ENCODE assay signal across 16 cellular contexts in the genomic region with DNA sequence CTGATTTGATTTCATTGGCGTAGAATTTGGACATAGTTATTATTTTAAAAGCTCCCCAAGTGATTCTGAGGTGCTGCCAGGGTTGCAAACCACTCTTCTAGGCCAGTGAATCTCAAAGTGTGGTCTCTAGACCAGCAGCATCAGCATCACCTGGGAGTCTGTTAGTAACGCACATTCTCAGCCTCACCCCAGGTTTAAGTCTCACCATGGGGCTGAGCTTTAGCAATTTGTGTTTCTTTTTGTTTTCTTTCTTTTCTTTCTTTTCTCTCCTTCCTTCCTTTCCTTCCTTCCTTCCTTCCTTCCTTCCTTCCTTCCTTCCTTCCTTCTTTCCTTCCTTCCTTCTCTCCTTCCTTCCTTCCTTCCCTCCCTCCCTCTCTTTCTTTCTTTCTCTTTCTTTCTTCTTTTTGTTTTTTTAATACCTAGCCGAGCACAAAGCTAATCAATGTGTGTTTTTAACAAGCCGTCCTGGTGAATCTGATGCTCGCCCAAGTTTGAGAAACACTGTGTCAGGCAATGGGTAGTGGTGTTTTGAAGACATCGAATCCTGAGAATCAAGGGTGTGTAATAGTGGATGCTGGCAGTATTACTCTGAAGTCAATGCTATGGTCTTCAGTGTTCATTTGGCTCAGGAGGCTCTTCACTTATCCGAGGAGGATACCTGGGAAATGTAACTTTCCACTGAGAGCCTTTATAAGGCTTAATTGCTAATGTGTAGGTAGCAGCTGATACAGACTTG.
A peak's percentile ranks its signal among the peaks of the same experiment; 100 is the strongest.
DNase-seq lines count a peak whose midpoint lies in the region; ATAC-seq and TF ChIP-seq lines count a peak whose summit lies in the region.
"Had no signal": no experiment of that assay in that cellular context is flagged by ENCODE, and none has a peak within 500 bp of the region (broad histone marks: within the 10 kb centered on the region; RNA-seq: fewer than 3 reads in every experiment).

No MANE protein-coding gene starts in this region.

- no peak overlapping the region for H3K4me3 ChIP-seq in SJSA1
- no peak overlapping the region for H3K4me3 ChIP-seq in esophagus (ENCODE audit: low read depth in 1 of 2, low read length in 2 of 2)
- H3K4me3 ChIP-seq in upper lobe of right lung = no peak overlapping the region
- no peak overlapping the region for H3K4me3 ChIP-seq in left ventricle myocardium inferior
- H3K4me3 ChIP-seq: adrenal gland, colonic mucosa, pancreas had no signal

- 62 to 80% methylated on average over 7 of the region's 7 CpGs for WGBS in esophagus, 2 donors

- TF ChIP-seq CTCF in CD14-positive monocyte (IDR thresholded peaks at IDR 0.05) = no peak
- TF ChIP-seq CTCF in osteocyte (IDR thresholded peaks at IDR 0.05) = no peak
- no peak for TF ChIP-seq CTCF in upper lobe of right lung (IDR thresholded peaks at IDR 0.05)
- TF ChIP-seq CTCF in left ventricle myocardium inferior (IDR thresholded peaks at IDR 0.05; ENCODE audit: borderline replicate concordance) = no peak

- H3K36me3 Mint-ChIP-seq in CD14-positive monocyte = peaks cover 1 to 8% of the 10 kb centered on the region in 2 donors
- H3K36me3 Mint-ChIP-seq in osteocyte (ENCODE audit: unreplicated experiment) = no peaks in the 10 kb centered on the region

- ATAC-seq in upper lobe of right lung = no peak
- ATAC-seq: activated T-cell treated with anti-CD3 and anti-CD28 coated beads, Interleukin-2, amount 50 U/mL, for 4 hours had no signal

- no peaks in the 10 kb centered on the region for H3K27me3 Mint-ChIP-seq in CD14-positive monocyte (ENCODE audit: low read depth in 3 of 3)
- no peaks in the 10 kb centered on the region for H3K27me3 Mint-ChIP-seq in osteocyte (ENCODE audit: unreplicated experiment)
- H3K27me3 Mint-ChIP-seq: B cell had no signal

- no peaks in the 10 kb centered on the region for H3K9me3 ChIP-seq in SJSA1 (replicated peaks)
- H3K9me3 ChIP-seq in esophagus (ENCODE audit: control insufficient read depth in 2 of 2, insufficient read depth in 1 of 2, low read depth in 1 of 2, low read length in 1 of 2) = no peaks in the 10 kb centered on the region
- no peaks in the 10 kb centered on the region for H3K9me3 ChIP-seq in upper lobe of right lung
- no peaks in the 10 kb centered on the region for H3K9me3 ChIP-seq in left ventricle myocardium inferior (replicated peaks)
- H3K9me3 ChIP-seq: adrenal gland, colonic mucosa, pancreas had no signal

- H3K4me3 Mint-ChIP-seq in CD14-positive monocyte = peak overlapping the region in 1 of 2 donors; percentile 28
- H3K4me3 Mint-ChIP-seq in osteocyte (ENCODE audit: unreplicated experiment) = no peak overlapping the region
- H3K4me3 Mint-ChIP-seq: activated T-cell treated with anti-CD3 and anti-CD28 coated beads, Interleukin-2, amount 50 U/mL, for 4 hours; B cell had no signal

- no peaks in the 10 kb centered on the region for H3K36me3 ChIP-seq in SJSA1
- H3K36me3 ChIP-seq in esophagus (ENCODE audit: control insufficient read depth in 2 of 2, insufficient read depth in 2 of 2, low read length in 1 of 2) = no peaks in the 10 kb centered on the region
- no peaks in the 10 kb centered on the region for H3K36me3 ChIP-seq in upper lobe of right lung
- H3K36me3 ChIP-seq in left ventricle myocardium inferior = no peaks in the 10 kb centered on the region
- H3K36me3 ChIP-seq: adrenal gland, colonic mucosa, pancreas had no signal

- H3K9me3 Mint-ChIP-seq in CD14-positive monocyte = no peaks in the 10 kb centered on the region
- H3K9me3 Mint-ChIP-seq in osteocyte (ENCODE audit: unreplicated experiment) = no peaks in the 10 kb centered on the region
- H3K9me3 Mint-ChIP-seq: activated T-cell treated with anti-CD3 and anti-CD28 coated beads, Interleukin-2, amount 50 U/mL, for 4 hours had no signal

- DNase-seq in CD14-positive monocyte (ENCODE audit: low spot score) (no peak), SJSA1 (ENCODE audit: low read depth in 1 of 2, low spot score in 2 of 2) (no peak), osteocyte (ENCODE audit: extremely low spot score, unreplicated experiment) (no peak), upper lobe of right lung (no peak), 8988T (no peak), left ventricle myocardium inferior (no peak)
- no peak for DNase-seq in stimulated activated CD4-positive, alpha-beta T cell treated with anti-CD3 and anti-CD28 coated beads, Interleukin-4, amount 100 ng/mL, for 1 hour
- DNase-seq: activated CD4-positive, alpha-beta T cell treated with anti-CD3 and anti-CD28 coated beads for 1 hour; activated T-cell treated with anti-CD3 and anti-CD28 coated beads, Interleukin-2, amount 50 U/mL, for 4 hours; adrenal gland; colonic mucosa; DMS79 treated with DMSO at 0.1 percent for 48 hours; NCI-H345; pancreas had no signal

- H3K4me1 Mint-ChIP-seq in CD14-positive monocyte (peaks cover 32% of the 10 kb centered on the region), osteocyte (ENCODE audit: unreplicated experiment) (peaks cover 41% of the 10 kb centered on the region)

- peaks cover 21% of the 10 kb centered on the region for H3K4me1 ChIP-seq in SJSA1 (replicated peaks)
- H3K4me1 ChIP-seq in esophagus (ENCODE audit: control insufficient read depth in 2 of 2, insufficient read depth in 2 of 2, low read length in 1 of 2) = no peaks in the 10 kb centered on the region
- H3K4me1 ChIP-seq in upper lobe of right lung = peaks cover 6% of the 10 kb centered on the region
- peaks cover 3% of the 10 kb centered on the region for H3K4me1 ChIP-seq in left ventricle myocardium inferior
- H3K4me1 ChIP-seq: adrenal gland had no signal

- intact Hi-C loops in CD14-positive monocyte (cut with micrococcal nuclease) = no loop called here
- intact Hi-C loops in upper lobe of right lung (cut with DNase I) = no loop called here
- intact Hi-C loops in left ventricle myocardium inferior (cut with micrococcal nuclease) = no loop called here

- peak overlapping the region; percentile 57 for H3K27ac ChIP-seq in SJSA1
- peak overlapping the region; percentile 53 to 60 for H3K27ac ChIP-seq in esophagus (ENCODE audit: low read depth in 2 of 2, low read length in 1 of 2)
- H3K27ac ChIP-seq in upper lobe of right lung = no peak overlapping the region
- no peak overlapping the region for H3K27ac ChIP-seq in left ventricle myocardium inferior (replicated peaks)
- H3K27ac ChIP-seq: colonic mucosa had no signal

- H3K27ac Mint-ChIP-seq in CD14-positive monocyte (peak overlapping the region in 4 of 7 donors; percentile 46 to 79 (median 59)), osteocyte (ENCODE audit: unreplicated experiment) (peak overlapping the region; percentile 95)
- H3K27ac Mint-ChIP-seq: B cell had no signal

- no peaks in the 10 kb centered on the region for H3K27me3 ChIP-seq in SJSA1 (replicated peaks)
- no peaks in the 10 kb centered on the region for H3K27me3 ChIP-seq in esophagus (ENCODE audit: control insufficient read depth in 1 of 2, insufficient read depth in 2 of 2, low read length in 2 of 2)
- no peaks in the 10 kb centered on the region for H3K27me3 ChIP-seq in upper lobe of right lung
- no peaks in the 10 kb centered on the region for H3K27me3 ChIP-seq in left ventricle myocardium inferior (ENCODE audit: low read depth)
- H3K27me3 ChIP-seq: adrenal gland, colonic mucosa, pancreas had no signal

Comparison
In these comparisons a context has a peak if more than half of its experiments do, and no peak if none do; other contexts are left out.
1. H3K27ac ChIP-seq: peak in SJSA1 (single experiment) and esophagus (2 of 2); none in upper lobe of right lung (single experiment) and left ventricle myocardium inferior (single experiment).